Comparison of ENCODE assay signal across 1 cellular context in genomic region chr4:145482209-145483021, GRCh38.
A peak's percentile ranks its signal among the peaks of the same experiment; 100 is the strongest.
TF ChIP-seq lines count a peak whose summit lies in the region.

No MANE protein-coding gene starts in this region.

TF ChIP-seq in HepG2, 621 proteins besides CTCF, POLR2A, EP300 and RAD21 (continued from another document and continues in another):
- TF ChIP-seq, protein P1, sequence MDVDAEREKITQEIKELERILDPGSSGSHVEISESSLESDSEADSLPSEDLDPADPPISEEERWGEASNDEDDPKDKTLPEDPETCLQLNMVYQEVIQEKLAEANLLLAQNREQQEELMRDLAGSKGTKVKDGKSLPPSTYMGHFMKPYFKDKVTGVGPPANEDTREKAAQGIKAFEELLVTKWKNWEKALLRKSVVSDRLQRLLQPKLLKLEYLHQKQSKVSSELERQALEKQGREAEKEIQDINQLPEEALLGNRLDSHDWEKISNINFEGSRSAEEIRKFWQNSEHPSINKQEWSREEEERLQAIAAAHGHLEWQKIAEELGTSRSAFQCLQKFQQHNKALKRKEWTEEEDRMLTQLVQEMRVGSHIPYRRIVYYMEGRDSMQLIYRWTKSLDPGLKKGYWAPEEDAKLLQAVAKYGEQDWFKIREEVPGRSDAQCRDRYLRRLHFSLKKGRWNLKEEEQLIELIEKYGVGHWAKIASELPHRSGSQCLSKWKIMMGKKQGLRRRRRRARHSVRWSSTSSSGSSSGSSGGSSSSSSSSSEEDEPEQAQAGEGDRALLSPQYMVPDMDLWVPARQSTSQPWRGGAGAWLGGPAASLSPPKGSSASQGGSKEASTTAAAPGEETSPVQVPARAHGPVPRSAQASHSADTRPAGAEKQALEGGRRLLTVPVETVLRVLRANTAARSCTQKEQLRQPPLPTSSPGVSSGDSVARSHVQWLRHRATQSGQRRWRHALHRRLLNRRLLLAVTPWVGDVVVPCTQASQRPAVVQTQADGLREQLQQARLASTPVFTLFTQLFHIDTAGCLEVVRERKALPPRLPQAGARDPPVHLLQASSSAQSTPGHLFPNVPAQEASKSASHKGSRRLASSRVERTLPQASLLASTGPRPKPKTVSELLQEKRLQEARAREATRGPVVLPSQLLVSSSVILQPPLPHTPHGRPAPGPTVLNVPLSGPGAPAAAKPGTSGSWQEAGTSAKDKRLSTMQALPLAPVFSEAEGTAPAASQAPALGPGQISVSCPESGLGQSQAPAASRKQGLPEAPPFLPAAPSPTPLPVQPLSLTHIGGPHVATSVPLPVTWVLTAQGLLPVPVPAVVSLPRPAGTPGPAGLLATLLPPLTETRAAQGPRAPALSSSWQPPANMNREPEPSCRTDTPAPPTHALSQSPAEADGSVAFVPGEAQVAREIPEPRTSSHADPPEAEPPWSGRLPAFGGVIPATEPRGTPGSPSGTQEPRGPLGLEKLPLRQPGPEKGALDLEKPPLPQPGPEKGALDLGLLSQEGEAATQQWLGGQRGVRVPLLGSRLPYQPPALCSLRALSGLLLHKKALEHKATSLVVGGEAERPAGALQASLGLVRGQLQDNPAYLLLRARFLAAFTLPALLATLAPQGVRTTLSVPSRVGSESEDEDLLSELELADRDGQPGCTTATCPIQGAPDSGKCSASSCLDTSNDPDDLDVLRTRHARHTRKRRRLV (CRISPR knock-in tag; IDR thresholded peaks at IDR 0.05) = no peak
- TF ChIP-seq KLF16 (CRISPR knock-in tag; IDR thresholded peaks at IDR 0.05) (peak in 1 of 2 experiments; percentile 48; a peak in 2 of 4 replicates), MIER2 (CRISPR knock-in tag; IDR thresholded peaks at IDR 0.05) (no peak), JARID2 (CRISPR knock-in tag; IDR thresholded peaks at IDR 0.05; ENCODE audit: insufficient replicate concordance) (no peak), CAMTA2 (CRISPR knock-in tag; IDR thresholded peaks at IDR 0.05; ENCODE audit: borderline replicate concordance) (no peak), TAF1 (CRISPR knock-in tag; IDR thresholded peaks at IDR 0.05) (peak; percentile 42; the same call in 1 of the 2 replicates), ZBTB21 (CRISPR knock-in tag; IDR thresholded peaks at IDR 0.05) (no peak), ZNF350 (CRISPR knock-in tag; IDR thresholded peaks at IDR 0.05; ENCODE audit: borderline replicate concordance, low read depth) (no peak), CEBPB (IDR thresholded peaks at IDR 0.05; ENCODE audit: borderline replicate concordance, low read depth, low read length) (peak; percentile 69; the same call in 1 of the 2 replicates), ZNF567 (CRISPR knock-in tag; IDR thresholded peaks at IDR 0.05; ENCODE audit: borderline replicate concordance) (no peak), SRY (CRISPR knock-in tag; IDR thresholded peaks at IDR 0.05) (0 out of 2 replicates have a peak, but pooled peaks have one; percentile 52), ZC3H13 (CRISPR knock-in tag; IDR thresholded peaks at IDR 0.05) (0 out of 2 replicates have a peak, but pooled peaks have one; percentile 15), ELF4 (CRISPR knock-in tag; IDR thresholded peaks at IDR 0.05; ENCODE audit: borderline replicate concordance) (no peak), HOXD1 (CRISPR knock-in tag; IDR thresholded peaks at IDR 0.05) (no peak), RFXAP (CRISPR knock-in tag; IDR thresholded peaks at IDR 0.05; ENCODE audit: borderline replicate concordance) (no peak), CCAR2 (optimal IDR thresholded peaks at IDR 0.05; ENCODE audit: low read depth, low read length) (no peak), HES4 (CRISPR knock-in tag; IDR thresholded peaks at IDR 0.05; ENCODE audit: borderline replicate concordance) (no peak; the same call in 1 of the 2 replicates), BCL6 (CRISPR knock-in tag; IDR thresholded peaks at IDR 0.05) (no peak), LCORL (IDR thresholded peaks at IDR 0.05) (no peak), LCORL (CRISPR knock-in tag; IDR thresholded peaks at IDR 0.05) (no peak), NCOA2 (CRISPR knock-in tag; IDR thresholded peaks at IDR 0.05) (no peak), ZNF598 (CRISPR knock-in tag; IDR thresholded peaks at IDR 0.05; ENCODE audit: borderline replicate concordance) (no peak), ZNF703 (CRISPR knock-in tag; IDR thresholded peaks at IDR 0.05; ENCODE audit: borderline replicate concordance) (no peak), ZFYVE20 (CRISPR knock-in tag; IDR thresholded peaks at IDR 0.05; ENCODE audit: borderline replicate concordance, low read depth) (no peak), MAFK (conservative IDR thresholded peaks at IDR 0.05 in 1 of 2, IDR thresholded peaks at IDR 0.05 in 1 of 2; ENCODE audit: low read length in 2 of 2) (no peak), ZNF574 (CRISPR knock-in tag; IDR thresholded peaks at IDR 0.05) (0 out of 2 replicates have a peak, but pooled peaks have one; percentile 2), MTA3 (CRISPR knock-in tag; IDR thresholded peaks at IDR 0.05) (no peak), ZNF768 (CRISPR knock-in tag; IDR thresholded peaks at IDR 0.05) (peak; percentile 25; the same call in 1 of the 2 replicates), ZFY (CRISPR knock-in tag; IDR thresholded peaks at IDR 0.05) (peak; percentile 69), MYPOP (CRISPR knock-in tag; IDR thresholded peaks at IDR 0.05) (no peak), GMEB1 (CRISPR knock-in tag; IDR thresholded peaks at IDR 0.05; ENCODE audit: borderline replicate concordance) (0 out of 2 replicates have a peak, but pooled peaks have one; percentile 11), PREB (CRISPR knock-in tag; IDR thresholded peaks at IDR 0.05) (no peak), ZBTB43 (CRISPR knock-in tag; conservative IDR thresholded peaks at IDR 0.05) (no peak)
- TF ChIP-seq, protein P2, sequence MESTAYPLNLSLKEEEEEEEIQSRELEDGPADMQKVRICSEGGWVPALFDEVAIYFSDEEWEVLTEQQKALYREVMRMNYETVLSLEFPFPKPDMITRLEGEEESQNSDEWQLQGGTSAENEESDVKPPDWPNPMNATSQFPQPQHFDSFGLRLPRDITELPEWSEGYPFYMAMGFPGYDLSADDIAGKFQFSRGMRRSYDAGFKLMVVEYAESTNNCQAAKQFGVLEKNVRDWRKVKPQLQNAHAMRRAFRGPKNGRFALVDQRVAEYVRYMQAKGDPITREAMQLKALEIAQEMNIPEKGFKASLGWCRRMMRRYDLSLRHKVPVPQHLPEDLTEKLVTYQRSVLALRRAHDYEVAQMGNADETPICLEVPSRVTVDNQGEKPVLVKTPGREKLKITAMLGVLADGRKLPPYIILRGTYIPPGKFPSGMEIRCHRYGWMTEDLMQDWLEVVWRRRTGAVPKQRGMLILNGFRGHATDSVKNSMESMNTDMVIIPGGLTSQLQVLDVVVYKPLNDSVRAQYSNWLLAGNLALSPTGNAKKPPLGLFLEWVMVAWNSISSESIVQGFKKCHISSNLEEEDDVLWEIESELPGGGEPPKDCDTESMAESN (CRISPR knock-in tag; conservative IDR thresholded peaks at IDR 0.05) = peak; percentile 47; the same call in 1 of the 2 replicates
- TF ChIP-seq, protein P3, sequence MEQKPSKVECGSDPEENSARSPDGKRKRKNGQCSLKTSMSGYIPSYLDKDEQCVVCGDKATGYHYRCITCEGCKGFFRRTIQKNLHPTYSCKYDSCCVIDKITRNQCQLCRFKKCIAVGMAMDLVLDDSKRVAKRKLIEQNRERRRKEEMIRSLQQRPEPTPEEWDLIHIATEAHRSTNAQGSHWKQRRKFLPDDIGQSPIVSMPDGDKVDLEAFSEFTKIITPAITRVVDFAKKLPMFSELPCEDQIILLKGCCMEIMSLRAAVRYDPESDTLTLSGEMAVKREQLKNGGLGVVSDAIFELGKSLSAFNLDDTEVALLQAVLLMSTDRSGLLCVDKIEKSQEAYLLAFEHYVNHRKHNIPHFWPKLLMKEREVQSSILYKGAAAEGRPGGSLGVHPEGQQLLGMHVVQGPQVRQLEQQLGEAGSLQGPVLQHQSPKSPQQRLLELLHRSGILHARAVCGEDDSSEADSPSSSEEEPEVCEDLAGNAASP (CRISPR knock-in tag; IDR thresholded peaks at IDR 0.05; ENCODE audit: borderline replicate concordance) = 0 out of 2 replicates have a peak, but pooled peaks have one; percentile 14
- TF ChIP-seq, protein P4, sequence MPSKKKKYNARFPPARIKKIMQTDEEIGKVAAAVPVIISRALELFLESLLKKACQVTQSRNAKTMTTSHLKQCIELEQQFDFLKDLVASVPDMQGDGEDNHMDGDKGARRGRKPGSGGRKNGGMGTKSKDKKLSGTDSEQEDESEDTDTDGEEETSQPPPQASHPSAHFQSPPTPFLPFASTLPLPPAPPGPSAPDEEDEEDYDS (CRISPR knock-in tag; IDR thresholded peaks at IDR 0.05) = no peak
- TF ChIP-seq, protein P5, sequence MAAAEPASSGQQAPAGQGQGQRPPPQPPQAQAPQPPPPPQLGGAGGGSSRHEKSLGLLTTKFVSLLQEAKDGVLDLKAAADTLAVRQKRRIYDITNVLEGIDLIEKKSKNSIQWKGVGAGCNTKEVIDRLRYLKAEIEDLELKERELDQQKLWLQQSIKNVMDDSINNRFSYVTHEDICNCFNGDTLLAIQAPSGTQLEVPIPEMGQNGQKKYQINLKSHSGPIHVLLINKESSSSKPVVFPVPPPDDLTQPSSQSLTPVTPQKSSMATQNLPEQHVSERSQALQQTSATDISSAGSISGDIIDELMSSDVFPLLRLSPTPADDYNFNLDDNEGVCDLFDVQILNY (CRISPR knock-in tag; conservative IDR thresholded peaks at IDR 0.05) = no peak
- TF ChIP-seq, protein P6, sequence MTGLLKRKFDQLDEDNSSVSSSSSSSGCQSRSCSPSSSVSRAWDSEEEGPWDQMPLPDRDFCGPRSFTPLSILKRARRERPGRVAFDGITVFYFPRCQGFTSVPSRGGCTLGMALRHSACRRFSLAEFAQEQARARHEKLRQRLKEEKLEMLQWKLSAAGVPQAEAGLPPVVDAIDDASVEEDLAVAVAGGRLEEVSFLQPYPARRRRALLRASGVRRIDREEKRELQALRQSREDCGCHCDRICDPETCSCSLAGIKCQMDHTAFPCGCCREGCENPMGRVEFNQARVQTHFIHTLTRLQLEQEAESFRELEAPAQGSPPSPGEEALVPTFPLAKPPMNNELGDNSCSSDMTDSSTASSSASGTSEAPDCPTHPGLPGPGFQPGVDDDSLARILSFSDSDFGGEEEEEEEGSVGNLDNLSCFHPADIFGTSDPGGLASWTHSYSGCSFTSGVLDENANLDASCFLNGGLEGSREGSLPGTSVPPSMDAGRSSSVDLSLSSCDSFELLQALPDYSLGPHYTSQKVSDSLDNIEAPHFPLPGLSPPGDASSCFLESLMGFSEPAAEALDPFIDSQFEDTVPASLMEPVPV (CRISPR knock-in tag; IDR thresholded peaks at IDR 0.05) = no peak
- TF ChIP-seq, protein P7, sequence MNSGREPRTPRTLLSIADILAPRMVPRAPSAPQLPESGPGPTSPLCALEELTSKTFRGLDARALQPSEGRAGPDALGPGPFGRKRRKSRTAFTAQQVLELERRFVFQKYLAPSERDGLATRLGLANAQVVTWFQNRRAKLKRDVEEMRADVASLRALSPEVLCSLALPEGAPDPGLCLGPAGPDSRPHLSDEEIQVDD (CRISPR knock-in tag; IDR thresholded peaks at IDR 0.05; ENCODE audit: borderline replicate concordance) = no peak
